In the genomic region with DNA sequence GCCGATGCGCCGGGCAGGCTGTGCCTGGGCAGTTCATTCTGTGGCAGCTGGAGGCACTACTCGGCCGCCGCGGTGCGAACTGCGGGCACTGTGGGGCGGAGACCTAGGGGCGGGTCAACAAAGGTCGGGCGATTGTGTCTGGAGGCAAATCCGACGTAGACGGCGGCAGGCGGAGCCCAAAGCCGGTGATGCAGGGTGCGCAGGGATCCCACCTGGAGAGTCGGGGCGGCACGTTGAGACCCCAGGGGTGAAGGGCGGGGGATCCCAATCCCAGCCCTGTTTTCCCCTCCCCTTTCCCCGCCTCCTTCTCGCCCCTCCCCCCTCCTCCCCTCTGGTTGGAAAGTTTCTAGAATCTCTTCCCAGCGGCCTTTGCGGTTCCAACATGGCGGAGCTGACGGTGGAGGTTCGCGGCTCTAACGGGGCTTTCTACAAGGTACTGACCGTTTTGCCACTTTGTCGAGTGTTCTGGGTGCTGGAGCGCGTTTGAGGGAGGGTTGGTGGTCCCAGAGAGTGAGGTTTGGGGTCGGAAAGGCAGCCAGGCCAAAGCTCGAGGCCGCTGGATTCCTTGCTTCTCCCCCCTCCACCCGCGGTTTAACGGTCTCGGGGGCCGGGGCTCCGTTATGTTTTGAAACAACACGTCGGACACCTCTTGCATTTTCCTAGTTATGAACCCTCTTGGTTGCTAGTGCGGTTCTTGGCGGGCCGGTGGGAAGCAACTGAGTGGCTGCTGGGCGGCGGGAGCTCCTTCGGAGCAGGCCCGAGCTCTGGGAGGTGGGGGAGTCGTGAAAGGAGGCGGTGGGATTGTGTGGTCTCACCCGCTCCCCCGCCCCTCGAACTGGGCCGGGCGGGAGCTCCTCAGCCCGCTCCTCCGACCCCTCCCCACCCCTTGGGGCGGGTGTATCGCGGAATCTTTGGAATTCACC, we compare ENCODE assay signal across 8 cellular contexts.
DNase-seq lines count a peak whose midpoint lies in the region; ATAC-seq and TF ChIP-seq lines count a peak whose summit lies in the region.

A gene (plus strand): TSS at position 367 of the 923 bp plus-strand sequence. CDS start 16 bp downstream, at position 383.

- peak within 1 kb of the TSS; percentile 96 for H3K4me3 ChIP-seq in mucosa of stomach (ENCODE audit: low read length)

- no peaks in the 10 kb centered on the region for H3K9me3 ChIP-seq in mucosa of stomach (ENCODE audit: control insufficient read depth, low read length)

- peak within 1 kb of the TSS; percentile 96 for H3K9ac ChIP-seq in mucosa of stomach (ENCODE audit: low read length)

- no peaks in the 10 kb centered on the region for H3K36me3 ChIP-seq in mucosa of stomach (ENCODE audit: control insufficient read depth, insufficient read depth, low read length)

- no peak; the same call in 1 of the 2 replicates for TF ChIP-seq EP300 in Ishikawa (IDR thresholded peaks at IDR 0.05; ENCODE audit: borderline replicate concordance)

- peak; percentile 80 for TF ChIP-seq POLR2A in erythroblast (IDR thresholded peaks at IDR 0.05; ENCODE audit: low read length)

- peak; percentile 99 for ATAC-seq in GM21576 (IDR thresholded peaks at IDR 0.05; ENCODE audit: unreplicated experiment)

- DNase-seq in DMS53 (lab: John Stamatoyannopoulos, UW) (peak; percentile 95), OCI-M2 (lab: John Stamatoyannopoulos, UW; ENCODE audit: unreplicated experiment) (peak; percentile 27), activated T-cell treated with anti-CD3 and anti-CD28 coated beads for 48 hours (ENCODE audit: low read depth) (peak; percentile 92), erythroblast (lab: John Stamatoyannopoulos, UW) (peak; percentile 90 to 93)
- peak; percentile 82 for DNase-seq in stimulated activated CD8-positive, alpha-beta memory T cell treated with anti-CD3 and anti-CD28 coated beads, Interleukin-7, amount 100 ng/mL, for 24 hours (ENCODE audit: low read depth)

- H3K27me3 ChIP-seq in mucosa of stomach (ENCODE audit: control insufficient read depth, insufficient read depth, low read length), result no peaks in the 10 kb centered on the region

- peaks cover 7% of the 10 kb centered on the region for H3K4me1 ChIP-seq in mucosa of stomach (ENCODE audit: control insufficient read depth, insufficient read depth, low read length)

- TF ChIP-seq RAD21 in Ishikawa (IDR thresholded peaks at IDR 0.05; ENCODE audit: low read depth), result peak; percentile 40; the same call in 1 of the 2 replicates

TF ChIP-seq in Ishikawa, 13 proteins besides CTCF, POLR2A, EP300 and RAD21:
- TF ChIP-seq YY1 (IDR thresholded peaks at IDR 0.05; ENCODE audit: low read depth) (peak; percentile 97), ZBTB7A (IDR thresholded peaks at IDR 0.05; ENCODE audit: low read depth) (no peak; the same call in 1 of the 2 replicates), TCF12 (IDR thresholded peaks at IDR 0.05; ENCODE audit: low read depth) (peak; percentile 11; the same call in 1 of the 2 replicates), FOXM1 (IDR thresholded peaks at IDR 0.05; ENCODE audit: borderline replicate concordance, low read depth) (peak; percentile 51; the same call in 1 of the 2 replicates), TEAD4 (IDR thresholded peaks at IDR 0.05) (peak; percentile 49; the same call in 1 of the 2 replicates), CEBPB (IDR thresholded peaks at IDR 0.05) (no peak), CREB1 (IDR thresholded peaks at IDR 0.05; ENCODE audit: low read depth) (no peak; the same call in 1 of the 2 replicates), TAF1 (IDR thresholded peaks at IDR 0.05; ENCODE audit: low read depth) (peak; percentile 98)
- TF ChIP-seq, protein P1, sequence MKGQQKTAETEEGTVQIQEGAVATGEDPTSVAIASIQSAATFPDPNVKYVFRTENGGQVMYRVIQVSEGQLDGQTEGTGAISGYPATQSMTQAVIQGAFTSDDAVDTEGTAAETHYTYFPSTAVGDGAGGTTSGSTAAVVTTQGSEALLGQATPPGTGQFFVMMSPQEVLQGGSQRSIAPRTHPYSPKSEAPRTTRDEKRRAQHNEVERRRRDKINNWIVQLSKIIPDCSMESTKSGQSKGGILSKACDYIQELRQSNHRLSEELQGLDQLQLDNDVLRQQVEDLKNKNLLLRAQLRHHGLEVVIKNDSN (IDR thresholded peaks at IDR 0.05), result 0 out of 2 replicates have a peak, but pooled peaks have one; percentile 23
- TF ChIP-seq, protein P2, sequence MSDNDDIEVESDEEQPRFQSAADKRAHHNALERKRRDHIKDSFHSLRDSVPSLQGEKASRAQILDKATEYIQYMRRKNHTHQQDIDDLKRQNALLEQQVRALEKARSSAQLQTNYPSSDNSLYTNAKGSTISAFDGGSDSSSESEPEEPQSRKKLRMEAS (IDR thresholded peaks at IDR 0.05), result peak; percentile 52

Comparison
In these comparisons a context has a peak if more than half of its experiments do, and no peak if none do; other contexts are left out.
1. Peak in every context shown above with its lines: DNase-seq, ATAC-seq and H3K4me3 ChIP-seq.
2. DNase-seq: peak in every context shown above with its lines; median percentile 95 in DMS53; 92 in activated T-cell treated with anti-CD3 and anti-CD28 coated beads for 48 hours; 92 in erythroblast; 82 in stimulated activated CD8-positive, alpha-beta memory T cell treated with anti-CD3 and anti-CD28 coated beads, Interleukin-7, amount 100 ng/mL, for 24 hours; 27 in OCI-M2.